ENCODE assay signal across 8 cellular contexts in the genomic region with DNA sequence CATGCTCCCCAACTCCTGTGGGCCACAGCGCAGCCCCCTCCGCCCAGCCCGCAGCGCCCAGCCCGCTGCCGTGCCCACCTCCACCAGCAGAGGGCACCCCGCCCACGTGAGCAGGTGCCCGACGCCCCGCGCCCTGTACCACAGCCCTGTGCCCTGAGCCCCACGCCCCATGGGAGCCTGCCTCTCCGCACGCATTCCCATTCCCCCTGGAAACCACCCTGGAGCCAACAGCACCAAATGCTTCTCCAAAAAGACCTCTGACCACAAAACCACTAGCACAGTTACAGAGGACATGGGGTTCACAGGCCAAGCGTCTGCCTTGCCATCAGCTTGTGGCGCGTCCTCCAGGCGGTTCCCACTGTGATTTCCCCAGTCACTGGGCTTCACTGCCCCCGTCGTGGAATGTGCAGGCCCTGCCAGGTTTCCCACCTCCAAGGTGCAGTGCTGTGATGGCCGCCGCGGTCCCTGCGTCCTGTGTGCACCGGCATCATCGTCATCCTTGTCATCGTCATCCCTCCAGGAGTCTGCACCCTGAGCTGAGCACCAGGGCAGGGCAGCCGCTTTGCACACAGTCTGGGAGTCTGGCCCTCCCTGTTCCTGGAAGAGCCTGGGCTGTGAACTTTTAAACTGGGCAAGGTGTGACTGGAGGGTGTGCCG.
DNase-seq lines count a peak whose midpoint lies in the region; ATAC-seq and TF ChIP-seq lines count a peak whose summit lies in the region.

No MANE protein-coding gene starts in this region.

- no peaks in the 10 kb centered on the region for H3K36me3 Mint-ChIP-seq in mesothelial cell of epicardium
- no peaks in the 10 kb centered on the region for H3K36me3 Mint-ChIP-seq in stimulated activated memory B cell treated with anti-CD40 and anti-IgM and Interleukin-4, amounts not matched to agents 10 μg/mL and 1 μg/mL and 100 μg/mL, for 72 hours

- peaks cover 7% of the 10 kb centered on the region for H3K27me3 Mint-ChIP-seq in mesothelial cell of epicardium (ENCODE audit: low read depth)
- peaks cover 13% of the 10 kb centered on the region for H3K27me3 Mint-ChIP-seq in stimulated activated memory B cell treated with anti-CD40 and anti-IgM and Interleukin-4, amounts not matched to agents 10 μg/mL and 1 μg/mL and 100 μg/mL, for 72 hours

- peak; percentile 90 for DNase-seq in GM13977 (ENCODE audit: low spot score)
- DNase-seq in HuH-7 (ENCODE audit: low spot score): peak; percentile 81
- DNase-seq in activated CD4-positive, alpha-beta T cell treated with anti-CD3 and anti-CD28 coated beads for 4 hours: peak; percentile 61 to 73
- no peak for DNase-seq in coronary artery (ENCODE audit: low spot score)
- peak; percentile 60 to 86 for DNase-seq in mesothelial cell of epicardium (ENCODE audit: low spot score in 2 of 2, unreplicated experiment in 2 of 2)
- no peak for DNase-seq in NCI-H1092 treated with DMSO at 0.1 percent for 48 hours (lab: John Stamatoyannopoulos, UW)

- H3K4me1 Mint-ChIP-seq in mesothelial cell of epicardium: peaks cover 2% of the 10 kb centered on the region
- H3K4me1 Mint-ChIP-seq in stimulated activated memory B cell treated with anti-CD40 and anti-IgM and Interleukin-4, amounts not matched to agents 10 μg/mL and 1 μg/mL and 100 μg/mL, for 72 hours: peaks cover 8% of the 10 kb centered on the region

- H3K4me3 Mint-ChIP-seq in mesothelial cell of epicardium: no peak overlapping the region
- no peak overlapping the region for H3K4me3 Mint-ChIP-seq in stimulated activated memory B cell treated with anti-CD40 and anti-IgM and Interleukin-4, amounts not matched to agents 10 μg/mL and 1 μg/mL and 100 μg/mL, for 72 hours

- no peak overlapping the region for H3K4me3 ChIP-seq in coronary artery

- ATAC-seq in stimulated activated memory B cell treated with anti-CD40 and anti-IgM and Interleukin-4, amounts not matched to agents 10 μg/mL and 1 μg/mL and 100 μg/mL, for 72 hours: peak; percentile 68
- ATAC-seq in GM21528 (IDR thresholded peaks at IDR 0.05; ENCODE audit: low FRiP score, unreplicated experiment): no peak

- no peak overlapping the region for H3K27ac ChIP-seq in coronary artery

- H3K9me3 Mint-ChIP-seq in mesothelial cell of epicardium: no peaks in the 10 kb centered on the region
- H3K9me3 Mint-ChIP-seq in stimulated activated memory B cell treated with anti-CD40 and anti-IgM and Interleukin-4, amounts not matched to agents 10 μg/mL and 1 μg/mL and 100 μg/mL, for 72 hours: no peaks in the 10 kb centered on the region

- peak overlapping the region; percentile 35 for H3K27ac Mint-ChIP-seq in mesothelial cell of epicardium
- H3K27ac Mint-ChIP-seq in stimulated activated memory B cell treated with anti-CD40 and anti-IgM and Interleukin-4, amounts not matched to agents 10 μg/mL and 1 μg/mL and 100 μg/mL, for 72 hours: no peak overlapping the region

- peak; percentile 98 for TF ChIP-seq CTCF in GM13977 (IDR thresholded peaks at IDR 0.05; ENCODE audit: extremely low read depth, insufficient read depth, missing control alignments)
- peak; percentile 92 for TF ChIP-seq CTCF in coronary artery (IDR thresholded peaks at IDR 0.05)
- peak; percentile 97 for TF ChIP-seq CTCF in mesothelial cell of epicardium (IDR thresholded peaks at IDR 0.05; ENCODE audit: unreplicated experiment)

- in situ Hi-C loops in GM13977 (cut with MboI; ENCODE audit: low pct_unique_long_range_greater_than_20kb, low sequenced_read_pairs, unreplicated experiment): loop anchor here (10.0 kb wide), 1 partner anchor 186 kb away; no protein-coding TSS in a partner anchor

Comparison
In these comparisons a context has a peak if more than half of its experiments do, and no peak if none do; other contexts are left out.
1. DNase-seq: peak in GM13977 (single experiment), HuH-7 (single experiment), activated CD4-positive, alpha-beta T cell treated with anti-CD3 and anti-CD28 coated beads for 4 hours (2 of 2) and mesothelial cell of epicardium (2 of 2); none in coronary artery (single experiment) and NCI-H1092 treated with DMSO at 0.1 percent for 48 hours (single experiment).
2. Peak in every context shown above with its lines, with median percentiles within 50 percentile points of each other: CTCF ChIP-seq.